Comparison of ENCODE assay signal across 8 cellular contexts in the genomic region with DNA sequence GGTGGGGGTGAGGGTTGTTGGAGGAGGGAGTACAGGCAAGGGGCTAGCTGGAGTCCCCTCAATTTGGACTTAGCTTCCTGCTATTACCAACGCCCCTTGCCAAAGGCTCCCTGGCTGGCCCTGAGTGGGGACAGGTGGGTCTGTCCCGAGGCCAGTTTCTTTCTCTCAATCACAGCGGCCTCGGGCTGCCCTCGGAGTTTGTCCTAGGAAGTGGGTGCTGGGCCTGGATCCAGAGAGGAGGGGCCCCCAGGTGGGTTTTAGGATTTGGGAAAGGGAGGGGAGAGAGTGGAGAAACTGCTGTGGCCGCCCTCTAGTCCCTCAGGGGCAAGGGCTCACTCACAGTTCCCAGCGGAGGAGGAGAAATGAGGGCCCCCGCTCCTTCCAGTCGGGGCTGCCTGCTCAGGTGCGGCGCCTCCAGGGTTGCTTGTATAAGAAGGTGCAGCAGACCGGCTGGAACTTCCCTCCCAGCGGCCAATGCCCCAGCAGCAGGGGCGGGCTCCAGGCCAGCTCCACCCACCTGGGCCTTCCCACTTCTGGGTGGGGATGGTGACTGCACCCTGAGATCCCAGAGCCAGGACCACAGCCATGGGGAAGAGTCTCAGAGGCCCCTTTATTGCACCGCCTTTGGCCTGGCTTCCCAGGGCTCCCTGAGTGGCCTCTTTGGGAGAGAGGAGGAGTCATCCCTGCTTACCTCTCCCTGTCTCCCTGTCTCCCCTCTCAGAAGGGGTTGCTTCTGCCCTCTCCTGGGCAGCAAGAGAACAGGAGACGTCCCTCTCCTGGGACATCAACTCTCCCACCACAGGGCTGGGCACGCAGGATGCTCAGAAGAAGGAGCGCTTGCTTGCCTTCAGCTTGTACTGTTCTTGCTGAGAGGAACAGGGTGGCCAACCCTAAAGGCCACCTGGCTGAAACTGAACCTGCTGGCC.
DNase-seq lines count a peak whose midpoint lies in the region; ATAC-seq and TF ChIP-seq lines count a peak whose summit lies in the region.

No MANE protein-coding gene starts in this region.

- H3K18ac ChIP-seq in neuronal stem cell (ENCODE audit: low read length), result peak overlapping the region; percentile 52

- peak overlapping the region; percentile 81 for H2AK5ac ChIP-seq in neuronal stem cell (ENCODE audit: low read depth, low read length)

- H2BK5ac ChIP-seq in neuronal stem cell (ENCODE audit: low read length), result no peak overlapping the region

- peak overlapping the region; percentile 89 for H3K23ac ChIP-seq in neuronal stem cell (ENCODE audit: low read depth, low read length, poor library complexity)

- no peak for ATAC-seq in natural killer cell treated with Interleukin-12 subunit alpha and Interleukin-12 subunit beta and Interleukin-15 and Interleukin-18, amount 100 ng/mL, for 72 hours
- ATAC-seq in HG02571 (IDR thresholded peaks at IDR 0.05; ENCODE audit: unreplicated experiment), result no peak
- ATAC-seq in GM21515 (IDR thresholded peaks at IDR 0.05; ENCODE audit: unreplicated experiment), result no peak

- peak; percentile 75 for DNase-seq in COR-L47 (lab: John Stamatoyannopoulos, UW)
- DNase-seq in HCEC 1CT, result peak; percentile 42
- DNase-seq in NCI-H82 (lab: John Stamatoyannopoulos, UW), result peak; percentile 86
- DNase-seq in epithelial cell of esophagus (ENCODE audit: low read depth), result peak; percentile 90
- DNase-seq in neuronal stem cell (ENCODE audit: low spot score), result no peak
- DNase-seq in natural killer cell treated with Interleukin-12 subunit alpha and Interleukin-12 subunit beta and Interleukin-15 and Interleukin-18, amount 100 ng/mL, for 72 hours (ENCODE audit: low spot score), result no peak

- no peaks in the 10 kb centered on the region for H3K79me1 ChIP-seq in neuronal stem cell (ENCODE audit: low read depth, low read length)

- no peak overlapping the region for H4K91ac ChIP-seq in neuronal stem cell (ENCODE audit: low read depth, low read length, poor library complexity)

- H3K27me3 Mint-ChIP-seq in natural killer cell treated with Interleukin-12 subunit alpha and Interleukin-12 subunit beta and Interleukin-15 and Interleukin-18, amount 100 ng/mL, for 72 hours, result no peaks in the 10 kb centered on the region

- no peak overlapping the region for H3K27ac Mint-ChIP-seq in natural killer cell treated with Interleukin-12 subunit alpha and Interleukin-12 subunit beta and Interleukin-15 and Interleukin-18, amount 100 ng/mL, for 72 hours

- no peak overlapping the region for H3K27ac ChIP-seq in neuronal stem cell (replicated peaks; ENCODE audit: low read length)

- peaks cover 0 to 13% of the 10 kb centered on the region in 2 donors for H3K4me1 Mint-ChIP-seq in natural killer cell treated with Interleukin-12 subunit alpha and Interleukin-12 subunit beta and Interleukin-15 and Interleukin-18, amount 100 ng/mL, for 72 hours (ENCODE audit: low read depth in 2 of 2)

- peak overlapping the region; percentile 55 for H2BK15ac ChIP-seq in neuronal stem cell (ENCODE audit: low read length)

- H3K27me3 ChIP-seq in neuronal stem cell (ENCODE audit: control insufficient read depth in 3 of 3, insufficient read depth in 3 of 3, low read depth in 1 of 3, low read length in 3 of 3), result peaks cover 14 to 26% (median 24%) of the 10 kb centered on the region in 3 experiments

- H3K9ac ChIP-seq in neuronal stem cell (ENCODE audit: low read depth, low read length, poor library complexity), result no peak overlapping the region

- peak overlapping the region; percentile 57 for H3K4me2 ChIP-seq in neuronal stem cell (ENCODE audit: insufficient read depth, low read length, poor library complexity, severe bottlenecking)

- peak overlapping the region; percentile 5 for H2BK120ac ChIP-seq in neuronal stem cell (ENCODE audit: low read depth, low read length)

- peak overlapping the region; percentile 83 for H2AFZ ChIP-seq in neuronal stem cell (ENCODE audit: low read length)

- H3K14ac ChIP-seq in neuronal stem cell (ENCODE audit: low read length), result no peak overlapping the region

- H3K36me3 Mint-ChIP-seq in natural killer cell treated with Interleukin-12 subunit alpha and Interleukin-12 subunit beta and Interleukin-15 and Interleukin-18, amount 100 ng/mL, for 72 hours, result no peaks in the 10 kb centered on the region

- TF ChIP-seq CTCF in epithelial cell of esophagus (IDR thresholded peaks at IDR 0.05; ENCODE audit: insufficient read depth, low read depth, low read length, missing control alignments), result peak; percentile 71

- H3K36me3 ChIP-seq in neuronal stem cell (replicated peaks in 1 of 2; ENCODE audit: control insufficient read depth in 2 of 2, insufficient read depth in 2 of 2, low read length in 2 of 2), result no peaks in the 10 kb centered on the region

- H3K4me3 ChIP-seq in epithelial cell of esophagus (ENCODE audit: low read length) (peak overlapping the region; percentile 49), neuronal stem cell (ENCODE audit: low read length in 2 of 2) (no peak overlapping the region)

- H3K9me3 Mint-ChIP-seq in natural killer cell treated with Interleukin-12 subunit alpha and Interleukin-12 subunit beta and Interleukin-15 and Interleukin-18, amount 100 ng/mL, for 72 hours, result no peaks in the 10 kb centered on the region

- H3K4me1 ChIP-seq in neuronal stem cell (ENCODE audit: control insufficient read depth in 2 of 2, insufficient read depth in 1 of 2, low read depth in 1 of 2, low read length in 2 of 2), result peaks cover 16% of the 10 kb centered on the region in 2 donors

- WGBS in neuronal stem cell (ENCODE audit: extremely low coverage in 2 of 2, insufficient read length in 2 of 2, insufficient replicate concordance in 1 of 2), 2 donors, result no CpG with 5 or more reads among the region's 18 CpGs

- H4K8ac ChIP-seq in neuronal stem cell (ENCODE audit: low read depth, low read length), result no peak overlapping the region

- H3K4ac ChIP-seq in neuronal stem cell (ENCODE audit: low read length), result no peak overlapping the region

- H2BK12ac ChIP-seq in neuronal stem cell (ENCODE audit: low read length), result no peak overlapping the region

- no peak overlapping the region for H3K4me3 Mint-ChIP-seq in natural killer cell treated with Interleukin-12 subunit alpha and Interleukin-12 subunit beta and Interleukin-15 and Interleukin-18, amount 100 ng/mL, for 72 hours

- no peaks in the 10 kb centered on the region for H3K9me3 ChIP-seq in neuronal stem cell (replicated peaks in 1 of 2; ENCODE audit: control insufficient read depth in 2 of 2, insufficient read depth in 1 of 2, low read depth in 1 of 2, low read length in 2 of 2)

Comparison
In these comparisons a context has a peak if more than half of its experiments do, and no peak if none do; other contexts are left out.
1. DNase-seq: peak in COR-L47 (single experiment), HCEC 1CT (single experiment), NCI-H82 (single experiment) and epithelial cell of esophagus (single experiment); none in neuronal stem cell (single experiment) and natural killer cell treated with Interleukin-12 subunit alpha and Interleukin-12 subunit beta and Interleukin-15 and Interleukin-18, amount 100 ng/mL, for 72 hours (single experiment).